20 cellular contexts compared by ENCODE assay signal in the genomic region with DNA sequence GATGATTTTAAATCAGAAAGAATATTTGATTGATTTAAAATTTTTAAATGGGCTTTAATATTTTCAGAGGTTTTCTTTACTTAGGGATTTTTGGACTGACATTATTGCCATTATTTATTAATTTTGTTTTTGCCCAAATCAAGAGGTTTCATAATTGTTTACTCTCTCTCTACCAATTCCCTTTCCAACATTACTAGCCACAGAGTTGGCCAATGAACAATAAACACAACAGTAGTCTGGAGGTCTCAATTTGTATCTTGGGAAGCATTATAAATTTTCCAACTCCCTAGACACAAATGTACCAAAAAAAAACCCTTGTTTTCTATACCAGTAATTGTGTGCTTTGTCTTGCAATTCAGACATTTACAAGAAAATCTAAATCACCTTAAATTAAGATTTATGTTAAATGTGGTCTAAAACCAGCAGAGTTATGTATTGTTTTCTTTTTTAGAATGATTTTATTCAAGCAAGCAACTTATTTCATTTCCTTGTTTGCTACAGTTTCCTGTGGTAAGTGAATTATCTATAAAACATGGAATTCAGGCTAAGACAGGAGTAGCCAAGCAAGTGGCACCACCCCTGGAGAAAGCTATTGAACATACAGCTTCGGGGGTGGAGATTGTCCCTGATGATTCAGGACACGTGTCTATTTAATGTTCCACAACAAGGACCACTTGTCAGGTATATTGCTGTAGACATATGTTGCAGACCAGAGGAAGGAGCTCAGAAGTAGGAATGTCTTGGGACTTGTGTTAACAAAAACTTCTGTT. TPM values are rescaled to one million over a fixed set of nuclear protein-coding genes. Genes with fewer than 3 reads are reported as not detected.
DNase-seq lines count a peak whose midpoint lies in the region; ATAC-seq, FAIRE-seq and TF ChIP-seq lines count a peak whose summit lies in the region.
"Had no signal": no experiment of that assay in that cellular context is flagged by ENCODE, and none has a peak within 500 bp of the region (broad histone marks: within the 10 kb centered on the region; RNA-seq: fewer than 3 reads in every experiment).

No MANE protein-coding gene starts in this region.

- CTCF ChIA-PET in HEK293 (lab: Yijun Ruan, JAX): interaction anchor here (0.5 kb wide), 1 partner anchor 27 kb away, joined by 3 read pairs; no protein-coding TSS in a partner anchor

- no peak overlapping the region for H3K4me3 Mint-ChIP-seq in neural progenitor cell
- H3K4me3 Mint-ChIP-seq: B cell had no signal

- no peaks in the 10 kb centered on the region for H3K4me1 Mint-ChIP-seq in neural progenitor cell
- H3K4me1 Mint-ChIP-seq: B cell had no signal

- H3K4me3 ChIP-seq in HEK293 (ENCODE audit: low read depth, low read length) (no peak overlapping the region), body of pancreas (no peak overlapping the region), rectal smooth muscle tissue (ENCODE audit: low read length) (peak overlapping the region; percentile 36), neural progenitor cell (no peak overlapping the region)
- H3K4me3 ChIP-seq: skin epidermis had no signal

- no peak for TF ChIP-seq CTCF in HEK293 (tag by site-specific recombination; IDR thresholded peaks at IDR 0.05)
- no peak for TF ChIP-seq CTCF in body of pancreas (IDR thresholded peaks at IDR 0.05)
- no peak for TF ChIP-seq CTCF in neural progenitor cell (IDR thresholded peaks at IDR 0.05)

- DNase-seq in body of pancreas (no peak), kidney tubule cell (ENCODE audit: low spot score) (peak; percentile 60), neural progenitor cell (ENCODE audit: low spot score) (no peak), HTR-8/SVneo (ENCODE audit: insufficient read length, low spot score) (no peak)
- DNase-seq: activated CD4-positive, alpha-beta T cell treated with anti-CD3 and anti-CD28 coated beads, Interleukin-2, amount 50 U/mL, for 4 hours; activated gamma-delta T cell treated with Interleukin-2 at 50 U/mL for 16 hours; amygdala; effector memory CD4-positive, alpha-beta T cell; NCI-H146; occipital lobe; stimulated activated CD4-positive, alpha-beta T cell treated with anti-CD3 and anti-CD28 coated beads, Interleukin-4, amount 100 ng/mL, for 24 hours; substantia nigra had no signal

- ATAC-seq in body of pancreas (peak; percentile 38), GM21786 (IDR thresholded peaks at IDR 0.05; ENCODE audit: unreplicated experiment) (no peak)

- H3K27ac ChIP-seq in HEK293 (ENCODE audit: extremely low read depth, low read depth, low read length): no peak overlapping the region
- H3K27ac ChIP-seq in body of pancreas: peak overlapping the region in 2 of 4 donors; percentile 37 to 43
- no peak overlapping the region for H3K27ac ChIP-seq in rectal smooth muscle tissue (ENCODE audit: low read depth, low read length)
- H3K27ac ChIP-seq in neural progenitor cell: no peak overlapping the region
- H3K27ac ChIP-seq: skin epidermis had no signal

- H3F3A ChIP-seq in neural progenitor cell (ENCODE audit: low read depth): no peaks in the 10 kb centered on the region

- H2AFZ ChIP-seq in neural progenitor cell (replicated peaks): no peak overlapping the region

- intact Hi-C loops in body of pancreas (cut with DNase I): no loop called here

- no peak overlapping the region for H3K4me2 ChIP-seq in neural progenitor cell

- FAIRE-seq in HTR-8/SVneo (lab: Jason Lieb, UNC): no peak

- H3K4me1 ChIP-seq in HEK293 (ENCODE audit: control insufficient read depth, insufficient read depth, low read length): peaks cover 10% of the 10 kb centered on the region
- peaks cover 8% of the 10 kb centered on the region for H3K4me1 ChIP-seq in body of pancreas
- no peaks in the 10 kb centered on the region for H3K4me1 ChIP-seq in rectal smooth muscle tissue (ENCODE audit: control insufficient read depth, insufficient read depth, low read length)
- H3K4me1 ChIP-seq in neural progenitor cell: no peaks in the 10 kb centered on the region

- H3K36me3 ChIP-seq in HEK293 (ENCODE audit: control insufficient read depth in 2 of 2, insufficient read depth in 1 of 2, low read length in 2 of 2) (no peaks in the 10 kb centered on the region), body of pancreas (replicated peaks in 1 of 2; ENCODE audit: insufficient read depth in 1 of 2, low read depth in 2 of 2) (no peaks in the 10 kb centered on the region), rectal smooth muscle tissue (ENCODE audit: control insufficient read depth, insufficient read depth, low read length) (no peaks in the 10 kb centered on the region), neural progenitor cell (no peaks in the 10 kb centered on the region)

- H3K9me3 ChIP-seq in HEK293 (ENCODE audit: control insufficient read depth, insufficient read depth, low read depth, low read length) (no peaks in the 10 kb centered on the region), body of pancreas (peaks cover 0 to 19% (median 0%) of the 10 kb centered on the region in 3 donors), neural progenitor cell (ENCODE audit: low read depth) (peaks cover 10% of the 10 kb centered on the region)

- 12 to 16% methylated on average over 2 of the region's 2 CpGs for WGBS in body of pancreas, 2 donors

- TF ChIP-seq POLR2A in body of pancreas (IDR thresholded peaks at IDR 0.05): no peak

- no peak overlapping the region for H3K9ac ChIP-seq in rectal smooth muscle tissue (ENCODE audit: low read length)
- H3K9ac ChIP-seq in neural progenitor cell: no peak overlapping the region

- H3K27ac Mint-ChIP-seq in neural progenitor cell: no peak overlapping the region
- H3K27ac Mint-ChIP-seq: B cell had no signal

- POLR2A ChIA-PET in HEK293 (lab: Yijun Ruan, JAX): no interaction called here

- H3K36me3 Mint-ChIP-seq in neural progenitor cell: peaks cover 6% of the 10 kb centered on the region

- no peaks in the 10 kb centered on the region for H4K20me1 ChIP-seq in neural progenitor cell (ENCODE audit: low read depth)

- H3K79me2 ChIP-seq in neural progenitor cell (ENCODE audit: low read depth): no peaks in the 10 kb centered on the region

- H3K27me3 ChIP-seq in body of pancreas: no peaks in the 10 kb centered on the region
- no peaks in the 10 kb centered on the region for H3K27me3 ChIP-seq in rectal smooth muscle tissue (ENCODE audit: control insufficient read depth, insufficient read depth, low read length)
- H3K27me3 ChIP-seq in neural progenitor cell: no peaks in the 10 kb centered on the region

- peaks cover 3% of the 10 kb centered on the region for H3K27me3 Mint-ChIP-seq in neural progenitor cell (ENCODE audit: insufficient read depth, low read depth)

- peaks cover 28% of the 10 kb centered on the region for H3K9me3 Mint-ChIP-seq in neural progenitor cell

TF ChIP-seq in HEK293, 187 proteins besides CTCF, POLR2A, EP300 and RAD21:
- TF ChIP-seq ZBTB20 (tag by site-specific recombination; IDR thresholded peaks at IDR 0.05) (peak; percentile 63; the same call in 1 of the 2 replicates), ZNF600 (tag by site-specific recombination; IDR thresholded peaks at IDR 0.05) (0 out of 2 replicates have a peak, but pooled peaks have one; percentile 15), ZNF16 (tag by site-specific recombination; IDR thresholded peaks at IDR 0.05; ENCODE audit: low read depth) (no peak), ZNF138 (tag by site-specific recombination; IDR thresholded peaks at IDR 0.05; ENCODE audit: borderline replicate concordance) (no peak), ZNF785 (tag by site-specific recombination; IDR thresholded peaks at IDR 0.05) (no peak)
- TF ChIP-seq, protein P1, sequence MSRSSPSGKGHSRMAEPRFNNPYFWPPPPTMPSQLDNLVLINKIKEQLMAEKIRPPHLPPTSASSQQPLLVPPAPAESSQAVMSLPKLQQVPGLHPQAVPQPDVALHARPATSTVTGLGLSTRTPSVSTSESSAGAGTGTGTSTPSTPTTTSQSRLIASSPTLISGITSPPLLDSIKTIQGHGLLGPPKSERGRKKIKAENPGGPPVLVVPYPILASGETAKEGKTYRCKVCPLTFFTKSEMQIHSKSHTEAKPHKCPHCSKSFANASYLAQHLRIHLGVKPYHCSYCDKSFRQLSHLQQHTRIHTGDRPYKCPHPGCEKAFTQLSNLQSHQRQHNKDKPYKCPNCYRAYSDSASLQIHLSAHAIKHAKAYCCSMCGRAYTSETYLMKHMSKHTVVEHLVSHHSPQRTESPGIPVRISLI (tag by site-specific recombination; IDR thresholded peaks at IDR 0.05): no peak
TF ChIP-seq in HEK293: peak in this region for 2.

RNA-seq across cellular contexts. Expression of a gene that starts 0.6 kb away (rescaled TPM):
- total RNA-seq in body of pancreas (1 to 10 TPM; 2.6 to 3.1 TPM), neural progenitor cell (ENCODE audit: low replicate concordance) (0.39 TPM in 1 of 2 replicates, not detected in the other)
- total RNA-seq: HT1080 had no signal

RNA-seq across cellular contexts. Expression of a gene that starts 36.6 kb away (rescaled TPM):
- total RNA-seq in body of pancreas (10 to 100 TPM; 62.8 to 65.3 TPM), neural progenitor cell (ENCODE audit: low replicate concordance) (0.37 and 1.3 TPM in 2 replicates)

RNA-seq across cellular contexts. Expression of a gene that starts 38.1 kb away (rescaled TPM):
- total RNA-seq in body of pancreas: 10 to 100 TPM; 18.4 to 53.1 TPM
- not detected in 2 replicates for total RNA-seq in neural progenitor cell (ENCODE audit: low replicate concordance)
- total RNA-seq: B cell; HT1080; kidney epithelial cell; occipital lobe; T-helper 1 cell treated with Interleukin-12 subunit alpha and Interleukin-12 subunit beta and Interleukin-4 antibody, amounts not matched to agents 30 ng/mL and 1 ng/mL, for 36 hours had no signal

Comparison
In these comparisons a context has a peak if more than half of its experiments do, and no peak if none do; other contexts are left out.
1. RNA of a gene that starts 36.6 kb away (total RNA-seq): 62.8 to 65.3 TPM in body of pancreas; 0.37 to 1.3 TPM in neural progenitor cell; every median in the first group is over 10 times any median in the second.
2. RNA of a gene that starts 38.1 kb away (total RNA-seq): 18.4 to 53.1 TPM in body of pancreas; not detected in neural progenitor cell; every median in the first group is over 10 times any median in the second.